ENCODE assay signal across 13 cellular contexts in genomic region chr9:126395439-126396212, GRCh38.
DNase-seq lines count a peak whose midpoint lies in the region; ATAC-seq and TF ChIP-seq lines count a peak whose summit lies in the region.
"Had no signal": no experiment of that assay in that cellular context is flagged by ENCODE, and none has a peak within 500 bp of the region (broad histone marks: within the 10 kb centered on the region; RNA-seq: fewer than 3 reads in every experiment).

No MANE protein-coding gene starts in this region.

- no peaks in the 10 kb centered on the region for H3F3A ChIP-seq in GM23338 (replicated peaks; ENCODE audit: low read depth)

- H3K9me3 Mint-ChIP-seq in GM23338: no peaks in the 10 kb centered on the region
- H3K9me3 Mint-ChIP-seq: brain had no signal

- peaks cover 4% of the 10 kb centered on the region; the same call in 1 of the 3 replicates for H3K36me3 Mint-ChIP-seq in GM23338 (ENCODE audit: low read depth)

- ATAC-seq in HG02571 (IDR thresholded peaks at IDR 0.05; ENCODE audit: unreplicated experiment) (no peak), GM23338 (no peak)
- ATAC-seq: left cardiac atrium had no signal

- H3K4me2 ChIP-seq in GM23338: no peak overlapping the region

- H3K27me3 Mint-ChIP-seq in GM23338 (ENCODE audit: insufficient read depth, low read depth, poor library complexity): peaks cover 12% of the 10 kb centered on the region

- peaks cover 10% of the 10 kb centered on the region for H3K4me1 ChIP-seq in GM23338 (ENCODE audit: insufficient read depth)

- no peak overlapping the region for H3K27ac ChIP-seq in GM23338 (ENCODE audit: low read depth)

- no peaks in the 10 kb centered on the region for H3K36me3 ChIP-seq in GM23338 (ENCODE audit: insufficient read depth)

- DNase-seq in DMS53 (lab: John Stamatoyannopoulos, UW) (peak; percentile 47), DMS53 treated with DMSO at 0.1 percent for 48 hours (lab: John Stamatoyannopoulos, UW; ENCODE audit: unreplicated experiment) (no peak), NCI-H226 (peak; percentile 47), dermis blood vessel endothelial cell (peak; percentile 71), skeletal muscle cell (ENCODE audit: low read depth) (peak; percentile 48), GM23338 (ENCODE audit: low spot score) (no peak), UCSD-AML1 (lab: John Stamatoyannopoulos, UW; ENCODE audit: unreplicated experiment) (no peak)
- DNase-seq: 8988T, left cardiac atrium, NCI-H1436 treated with DMSO at 0.1 percent for 48 hours, T1000 had no signal

- no peak overlapping the region for H3K27ac Mint-ChIP-seq in GM23338

- no peak overlapping the region for H3K4me3 ChIP-seq in skeletal muscle cell (ENCODE audit: low read depth, low read length)
- H3K4me3 ChIP-seq in GM23338: no peak overlapping the region

- no peak overlapping the region for H3K4me3 Mint-ChIP-seq in GM23338
- H3K4me3 Mint-ChIP-seq: brain had no signal

- H3K9me2 ChIP-seq in GM23338 (ENCODE audit: insufficient read depth): no peaks in the 10 kb centered on the region

- H3K4me1 Mint-ChIP-seq in GM23338: peaks cover 18% of the 10 kb centered on the region

- no peaks in the 10 kb centered on the region for H4K20me1 ChIP-seq in GM23338 (replicated peaks; ENCODE audit: insufficient read depth)

- no peak overlapping the region for H2AFZ ChIP-seq in GM23338

- H3K27me3 ChIP-seq in GM23338 (ENCODE audit: insufficient read depth): no peaks in the 10 kb centered on the region

- no peaks in the 10 kb centered on the region for H3K79me2 ChIP-seq in GM23338 (replicated peaks; ENCODE audit: insufficient read depth)

- TF ChIP-seq CTCF in GM23338 (conservative IDR thresholded peaks at IDR 0.05; ENCODE audit: low read depth in 2 of 2): no peak

TF ChIP-seq in GM23338, 12 proteins besides CTCF, POLR2A, EP300 and RAD21:
- TF ChIP-seq POLR2AphosphoS5 (IDR thresholded peaks at IDR 0.05; ENCODE audit: low read depth) (no peak), NANOG (IDR thresholded peaks at IDR 0.05; ENCODE audit: borderline replicate concordance) (no peak), REST (IDR thresholded peaks at IDR 0.05; ENCODE audit: unreplicated experiment) (no peak), EZH2phosphoT487 (IDR thresholded peaks at IDR 0.05; ENCODE audit: unreplicated experiment) (no peak), CREB1 (CRISPR knock-in tag; IDR thresholded peaks at IDR 0.05; ENCODE audit: low read depth) (no peak), ZNF114 (CRISPR knock-in tag; IDR thresholded peaks at IDR 0.05) (no peak)

Comparison
In these comparisons a context has a peak if more than half of its experiments do, and no peak if none do; other contexts are left out.
1. DNase-seq: peak in DMS53 (single experiment), NCI-H226 (single experiment), dermis blood vessel endothelial cell (single experiment) and skeletal muscle cell (single experiment); none in DMS53 treated with DMSO at 0.1 percent for 48 hours (single experiment), GM23338 (single experiment) and UCSD-AML1 (single experiment).